9 cellular contexts compared by ENCODE assay signal in genomic region chr2:237701859-237702370, GRCh38.
DNase-seq lines count a peak whose midpoint lies in the region; ATAC-seq and TF ChIP-seq lines count a peak whose summit lies in the region.
"Had no signal": no experiment of that assay in that cellular context is flagged by ENCODE, and none has a peak within 500 bp of the region (broad histone marks: within the 10 kb centered on the region; RNA-seq: fewer than 3 reads in every experiment).

No MANE protein-coding gene starts in this region.

- intact Hi-C loops in CD4-positive, alpha-beta memory T cell (cut with micrococcal nuclease) = no loop called here

- H2BK5ac ChIP-seq in neuronal stem cell (ENCODE audit: low read length) = no peak overlapping the region

- peaks cover 72 to 100% (median 93%) of the 10 kb centered on the region in 4 donors for H3K4me1 Mint-ChIP-seq in CD4-positive, alpha-beta memory T cell
- H3K4me1 Mint-ChIP-seq in endothelial cell (ENCODE audit: unreplicated experiment) = peaks cover 73% of the 10 kb centered on the region

- no peak overlapping the region for H2BK12ac ChIP-seq in neuronal stem cell (ENCODE audit: low read length)

- no peak overlapping the region for H3K9ac ChIP-seq in neuronal stem cell (ENCODE audit: low read depth, low read length, poor library complexity)

- no peak overlapping the region for H2AK5ac ChIP-seq in neuronal stem cell (ENCODE audit: low read depth, low read length)

- H3K27me3 ChIP-seq in CD4-positive, alpha-beta memory T cell (ENCODE audit: insufficient read depth, low read length) = no peaks in the 10 kb centered on the region
- H3K27me3 ChIP-seq in neuronal stem cell (ENCODE audit: control insufficient read depth in 3 of 3, insufficient read depth in 3 of 3, low read depth in 1 of 3, low read length in 3 of 3) = no peaks in the 10 kb centered on the region

- no peak overlapping the region for H3K18ac ChIP-seq in neuronal stem cell (ENCODE audit: low read length)

- peak overlapping the region; percentile 70 for H3K27ac ChIP-seq in CD4-positive, alpha-beta memory T cell (ENCODE audit: low read depth, low read length)
- H3K27ac ChIP-seq in neuronal stem cell (replicated peaks; ENCODE audit: low read length) = no peak overlapping the region

- no peak overlapping the region for H3K14ac ChIP-seq in neuronal stem cell (ENCODE audit: low read length)

- peak overlapping the region; percentile 66 for H2AFZ ChIP-seq in neuronal stem cell (ENCODE audit: low read length)

- no peak for DNase-seq in CD4-positive, alpha-beta memory T cell
- DNase-seq in OCI-M1 (lab: John Stamatoyannopoulos, UW) (peak; percentile 66), endothelial cell (ENCODE audit: low spot score) (no peak), neuronal stem cell (ENCODE audit: low spot score) (no peak), GDM1 (lab: John Stamatoyannopoulos, UW) (no peak), iPS-NIHi7 (ENCODE audit: extremely low spot score) (no peak)
- DNase-seq: NK-92 treated with Interleukin-12 subunit alpha and Interleukin-12 subunit beta, amount 100 ng/mL, for 24 hours had no signal

- H3K27ac Mint-ChIP-seq in CD4-positive, alpha-beta memory T cell = peak overlapping the region; percentile 90 to 96 (median 96)
- H3K27ac Mint-ChIP-seq in endothelial cell (ENCODE audit: unreplicated experiment) = peak overlapping the region; percentile 38

- no peak overlapping the region for H2BK120ac ChIP-seq in neuronal stem cell (ENCODE audit: low read depth, low read length)

- TF ChIP-seq CTCF in endothelial cell (IDR thresholded peaks at IDR 0.05; ENCODE audit: unreplicated experiment) = no peak

- no peaks in the 10 kb centered on the region for H3K27me3 Mint-ChIP-seq in CD4-positive, alpha-beta memory T cell
- peaks cover 11% of the 10 kb centered on the region for H3K27me3 Mint-ChIP-seq in endothelial cell (ENCODE audit: unreplicated experiment)

- H3K4me3 Mint-ChIP-seq in CD4-positive, alpha-beta memory T cell = peak overlapping the region in 7 of 8 donors; percentile 71 to 93 (median 82)
- H3K4me3 Mint-ChIP-seq in endothelial cell (ENCODE audit: unreplicated experiment) = no peak overlapping the region

- no peak overlapping the region for H3K4me2 ChIP-seq in neuronal stem cell (ENCODE audit: insufficient read depth, low read length, poor library complexity, severe bottlenecking)

- H4K91ac ChIP-seq in neuronal stem cell (ENCODE audit: low read depth, low read length, poor library complexity) = no peak overlapping the region

- H3K36me3 ChIP-seq in CD4-positive, alpha-beta memory T cell (ENCODE audit: insufficient read depth, low read length) = no peaks in the 10 kb centered on the region
- no peaks in the 10 kb centered on the region for H3K36me3 ChIP-seq in neuronal stem cell (replicated peaks in 1 of 2; ENCODE audit: control insufficient read depth in 2 of 2, insufficient read depth in 2 of 2, low read length in 2 of 2)

- peaks cover 3% of the 10 kb centered on the region for H3K79me1 ChIP-seq in neuronal stem cell (ENCODE audit: low read depth, low read length)

- H3K23ac ChIP-seq in neuronal stem cell (ENCODE audit: low read depth, low read length, poor library complexity) = no peak overlapping the region

- peak overlapping the region in 1 of 2 donors; percentile 6 for H3K4me3 ChIP-seq in CD4-positive, alpha-beta memory T cell (ENCODE audit: low read length in 2 of 2)
- H3K4me3 ChIP-seq in neuronal stem cell (ENCODE audit: low read length in 2 of 2) = no peak overlapping the region

- H2BK15ac ChIP-seq in neuronal stem cell (ENCODE audit: low read length) = no peak overlapping the region

- no peak for ATAC-seq in GM19397 (IDR thresholded peaks at IDR 0.05; ENCODE audit: unreplicated experiment)
- no peak for ATAC-seq in HG03460 (IDR thresholded peaks at IDR 0.05; ENCODE audit: unreplicated experiment)

- peaks cover 0 to 28% of the 10 kb centered on the region in 2 donors for H3K36me3 Mint-ChIP-seq in CD4-positive, alpha-beta memory T cell
- H3K36me3 Mint-ChIP-seq in endothelial cell (ENCODE audit: low read depth, unreplicated experiment) = peaks cover 6% of the 10 kb centered on the region

- WGBS in neuronal stem cell (ENCODE audit: extremely low coverage in 2 of 2, insufficient read length in 2 of 2, insufficient replicate concordance in 1 of 2), 2 donors = no CpG with 5 or more reads among the region's 10 CpGs

- H3K9me3 ChIP-seq in CD4-positive, alpha-beta memory T cell (ENCODE audit: control insufficient read depth in 1 of 2, low read length in 2 of 2) = no peaks in the 10 kb centered on the region
- H3K9me3 ChIP-seq in neuronal stem cell (replicated peaks in 1 of 2; ENCODE audit: control insufficient read depth in 2 of 2, insufficient read depth in 1 of 2, low read depth in 1 of 2, low read length in 2 of 2) = no peaks in the 10 kb centered on the region

- H3K4me1 ChIP-seq in CD4-positive, alpha-beta memory T cell (ENCODE audit: insufficient read depth, low read length) = peaks cover 100% of the 10 kb centered on the region
- peaks cover 13 to 36% of the 10 kb centered on the region in 2 donors for H3K4me1 ChIP-seq in neuronal stem cell (ENCODE audit: control insufficient read depth in 2 of 2, insufficient read depth in 1 of 2, low read depth in 1 of 2, low read length in 2 of 2)

- peaks cover 0 to 2% (median 0%) of the 10 kb centered on the region in 8 donors for H3K9me3 Mint-ChIP-seq in CD4-positive, alpha-beta memory T cell
- no peaks in the 10 kb centered on the region for H3K9me3 Mint-ChIP-seq in endothelial cell (ENCODE audit: unreplicated experiment)

- CTCF ChIA-PET in CD4-positive, alpha-beta memory T cell (lab: Charles Lee; ENCODE audit: partially characterized antibody) = interaction anchor here (0.9 to 8.0 kb wide), 4 partner anchors 10 to 43 kb away, joined by 4 to 82 read pairs (median 10); no protein-coding TSS in a partner anchor

- POLR2A ChIA-PET in CD4-positive, alpha-beta memory T cell (lab: Charles Lee; ENCODE audit: partially characterized antibody) = interaction anchor here (1.2 to 15.1 kb wide), 4 partner anchors 10 to 32 kb away, joined by 3 to 210 read pairs (median 27); no protein-coding TSS in a partner anchor

- H3K4ac ChIP-seq in neuronal stem cell (ENCODE audit: low read length) = no peak overlapping the region

- H4K8ac ChIP-seq in neuronal stem cell (ENCODE audit: low read depth, low read length) = no peak overlapping the region
